ENCODE assay signal across 8 cellular contexts in the genomic region with DNA sequence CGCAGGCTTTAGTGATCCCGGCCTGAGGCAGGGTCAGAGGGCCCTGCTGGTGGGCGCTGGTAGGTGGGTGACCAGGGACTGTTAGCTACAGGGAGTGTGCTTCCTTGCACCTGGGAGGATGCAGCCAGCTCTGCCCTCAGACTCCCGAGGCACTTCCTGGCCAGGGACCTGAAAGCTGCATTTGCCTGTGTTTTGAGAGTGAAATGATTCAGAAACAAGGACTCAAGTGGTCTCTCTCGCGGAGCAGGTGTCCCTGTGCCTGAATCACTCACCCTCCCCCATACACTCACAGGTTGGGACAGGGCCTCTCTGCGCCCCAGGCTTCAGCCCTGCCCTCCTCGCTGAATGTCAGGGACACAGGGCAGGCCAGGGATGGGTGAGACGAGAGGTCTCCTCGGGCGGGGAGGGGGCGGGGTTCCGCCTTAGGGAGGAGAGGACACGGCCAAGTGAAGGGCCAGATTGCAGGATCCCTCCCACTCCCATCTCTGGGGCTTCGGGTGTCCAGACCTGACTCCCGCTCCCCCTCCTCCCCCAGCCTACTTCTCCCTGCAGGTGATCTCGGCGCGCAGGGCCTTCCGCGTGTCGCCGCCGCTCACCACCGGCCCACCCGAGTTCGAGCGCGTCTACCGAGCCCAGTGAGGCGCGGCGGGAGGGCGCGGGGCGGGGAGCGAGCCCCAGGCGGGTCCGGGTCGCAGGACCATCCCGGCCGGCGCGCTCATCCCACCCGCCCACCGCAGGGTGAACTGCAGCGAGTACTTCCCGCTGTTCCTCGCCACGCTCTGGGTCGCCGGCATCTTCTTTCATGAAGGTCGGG. TPM values are rescaled to one million over a fixed set of nuclear protein-coding genes. Genes with fewer than 3 reads are reported as not detected.
DNase-seq lines count a peak whose midpoint lies in the region; ATAC-seq and TF ChIP-seq lines count a peak whose summit lies in the region.

No MANE protein-coding gene starts in this region.

- ATAC-seq in GM21390 (IDR thresholded peaks at IDR 0.05; ENCODE audit: unreplicated experiment) (peak; percentile 0), HG03135 (IDR thresholded peaks at IDR 0.05; ENCODE audit: unreplicated experiment) (no peak)

- H3K4me1 ChIP-seq in NT2/D1 (ENCODE audit: insufficient read depth, insufficient read length), result peaks cover 13% of the 10 kb centered on the region
- H3K4me1 ChIP-seq in mucosa of stomach (ENCODE audit: control insufficient read depth, insufficient read depth, low read length), result peaks cover 37% of the 10 kb centered on the region

- H3K4me3 ChIP-seq in NT2/D1 (ENCODE audit: insufficient read length, low read depth), result peak overlapping the region; percentile 60
- H3K4me3 ChIP-seq in coronary artery, result peak overlapping the region; percentile 89
- H3K4me3 ChIP-seq in mucosa of stomach (ENCODE audit: low read length), result peak overlapping the region; percentile 36

- peaks cover 42% of the 10 kb centered on the region for H3K4me1 Mint-ChIP-seq in CD14-positive monocyte

- H3K9ac ChIP-seq in NT2/D1 (ENCODE audit: insufficient read length, low read depth) (peak overlapping the region; percentile 81), mucosa of stomach (ENCODE audit: low read length) (peak overlapping the region; percentile 57)

- H3K9me3 Mint-ChIP-seq in CD14-positive monocyte, result no peaks in the 10 kb centered on the region

- POLR2A ChIA-PET in GM10248 (lab: Yijun Ruan, JAX), result interaction anchor here (1.6 to 2.0 kb wide), 2 partner anchors 25 to 172 kb away, joined by 7 to 8 read pairs; partner anchors contain the start of genes HNRNPH1 and SQSTM1

- H3K27me3 ChIP-seq in NT2/D1 (ENCODE audit: insufficient read depth, insufficient read length), result no peaks in the 10 kb centered on the region
- no peaks in the 10 kb centered on the region for H3K27me3 ChIP-seq in mucosa of stomach (ENCODE audit: control insufficient read depth, insufficient read depth, low read length)

- H3K27me3 Mint-ChIP-seq in CD14-positive monocyte (ENCODE audit: low read depth in 3 of 3), result peaks cover 0 to 2% (median 0%) of the 10 kb centered on the region in 3 donors

- H3K36me3 Mint-ChIP-seq in CD14-positive monocyte, result peaks cover 28 to 33% of the 10 kb centered on the region in 2 donors

- H3K27ac Mint-ChIP-seq in CD14-positive monocyte, result peak overlapping the region in 2 of 7 donors; percentile 11 to 30

- DNase-seq in CD14-positive monocyte (ENCODE audit: low spot score) (no peak), NT2/D1 (ENCODE audit: low read depth, low spot score) (no peak), coronary artery (ENCODE audit: low spot score) (no peak), GM10248 (ENCODE audit: extremely low spot score) (no peak)
- no peak for DNase-seq in activated CD4-positive, alpha-beta T cell treated with anti-CD3 and anti-CD28 coated beads for 1 hour

- H3K4me3 Mint-ChIP-seq in CD14-positive monocyte, result peak overlapping the region; percentile 57 to 69

- peaks cover 37% of the 10 kb centered on the region for H3K36me3 ChIP-seq in NT2/D1 (ENCODE audit: insufficient read depth, insufficient read length, low read length)
- H3K36me3 ChIP-seq in mucosa of stomach (ENCODE audit: control insufficient read depth, insufficient read depth, low read length), result peaks cover 30% of the 10 kb centered on the region

- CTCF ChIA-PET in GM10248 (lab: Yijun Ruan, JAX), result interaction anchor here (0.7 to 5.8 kb wide), 9 partner anchors 9 to 110 kb away, joined by 3 to 33 read pairs (median 3); no protein-coding TSS in a partner anchor

- H3K9me3 ChIP-seq in NT2/D1 (ENCODE audit: insufficient read depth, low read length) (no peaks in the 10 kb centered on the region), mucosa of stomach (ENCODE audit: control insufficient read depth, low read length) (no peaks in the 10 kb centered on the region)

- peak overlapping the region; percentile 71 to 89 for H3K27ac ChIP-seq in coronary artery

- TF ChIP-seq CTCF in CD14-positive monocyte (IDR thresholded peaks at IDR 0.05) (no peak), coronary artery (IDR thresholded peaks at IDR 0.05) (no peak), GM10248 (IDR thresholded peaks at IDR 0.05; ENCODE audit: control extremely low read depth, extremely low read depth, low read depth, missing control alignments) (no peak)

- intact Hi-C loops in CD14-positive monocyte (cut with micrococcal nuclease), result loop anchor here in 1 of 2 donors (5.0 to 10.0 kb wide), 2 partner anchors 60 to 173 kb away; partner anchors contain the start of genes HNRNPH1 and MAML1

RNA-seq across cellular contexts. Expression of gene LTC4S, which starts 1.5 kb away (rescaled TPM):
- under 1 TPM; 0.65 to 0.69 TPM for polyA plus RNA-seq in CD14-positive monocyte

RNA-seq across cellular contexts. Expression of gene MGAT4B, which starts 11.4 kb away (rescaled TPM):
- 10 to 100 TPM; 12.4 to 14.3 TPM for polyA plus RNA-seq in CD14-positive monocyte

RNA-seq across cellular contexts. Expression of gene SQSTM1, which starts 25.4 kb away (rescaled TPM):
- 100 to 1,000 TPM; 275 to 312 TPM for polyA plus RNA-seq in CD14-positive monocyte

Comparison
In these comparisons a context has a peak if more than half of its experiments do, and no peak if none do; other contexts are left out.
1. H3K4me3 ChIP-seq: peak in every context shown above with its lines; median percentile 89 in coronary artery; 60 in NT2/D1; 36 in mucosa of stomach.